1 cellular context compared by ENCODE assay signal in genomic region chr9:70382709-70383605, GRCh38.
TF ChIP-seq lines count a peak whose summit lies in the region.

No MANE protein-coding gene starts in this region.

TF ChIP-seq in HepG2, 621 proteins besides CTCF, POLR2A, EP300 and RAD21:
- TF ChIP-seq ZNF446 (CRISPR knock-in tag; IDR thresholded peaks at IDR 0.05) (no peak), RBM22 (optimal IDR thresholded peaks at IDR 0.05; ENCODE audit: low read length) (peak; percentile 34), ZNF605 (CRISPR knock-in tag; IDR thresholded peaks at IDR 0.05) (no peak)
